In the genomic region with DNA sequence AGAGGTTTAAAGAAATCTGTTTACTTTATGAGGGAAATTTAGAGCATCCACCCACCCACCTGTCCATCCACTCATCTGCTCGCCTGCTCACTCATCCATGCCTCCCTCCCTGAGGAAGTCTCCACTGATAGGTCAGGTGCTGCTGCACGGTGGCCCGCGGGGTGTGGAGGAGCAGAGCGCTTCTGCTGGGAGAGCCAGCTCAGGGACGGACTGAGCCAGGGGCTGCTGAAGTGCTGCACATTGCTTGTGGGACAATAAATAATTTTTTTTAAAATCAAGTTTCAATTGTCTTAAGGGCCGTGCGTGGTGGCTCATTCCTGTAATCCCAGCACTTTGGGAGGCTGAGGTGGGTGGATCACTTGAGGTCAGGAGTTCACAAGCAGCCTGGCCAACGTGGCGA, we compare ENCODE assay signal across 20 cellular contexts.
DNase-seq lines count a peak whose midpoint lies in the region; ATAC-seq and TF ChIP-seq lines count a peak whose summit lies in the region.
"Had no signal": no experiment of that assay in that cellular context is flagged by ENCODE, and none has a peak within 500 bp of the region (broad histone marks: within the 10 kb centered on the region; RNA-seq: fewer than 3 reads in every experiment).

No MANE protein-coding gene starts in this region.

- H3K27me3 Mint-ChIP-seq in activated CD8-positive, alpha-beta memory T cell treated with anti-CD3 and anti-CD28 coated beads, Interleukin-2, amount 10 ng/mL, durations not matched to agents 7 days and 5 days: no peaks in the 10 kb centered on the region

- H3K36me3 Mint-ChIP-seq in activated CD8-positive, alpha-beta memory T cell treated with anti-CD3 and anti-CD28 coated beads, Interleukin-2, amount 10 ng/mL, durations not matched to agents 7 days and 5 days: no peaks in the 10 kb centered on the region

- no peaks in the 10 kb centered on the region for H3K36me3 ChIP-seq in hepatocyte (replicated peaks; ENCODE audit: insufficient read depth, low read depth)

- H3K9me3 ChIP-seq in hepatocyte (ENCODE audit: low read depth): no peaks in the 10 kb centered on the region
- H3K9me3 ChIP-seq: MG63 had no signal

- H3K27ac ChIP-seq in hepatocyte: no peak overlapping the region
- H3K27ac ChIP-seq: C4-2B had no signal

- CTCF ChIA-PET in activated CD8-positive, alpha-beta memory T cell treated with anti-CD3 and anti-CD28 coated beads, Interleukin-2, amount 10 ng/mL, durations not matched to agents 7 days and 5 days (lab: Charles Lee): no interaction called here

- no peaks in the 10 kb centered on the region for H3K4me1 Mint-ChIP-seq in activated CD8-positive, alpha-beta memory T cell treated with anti-CD3 and anti-CD28 coated beads, Interleukin-2, amount 10 ng/mL, durations not matched to agents 7 days and 5 days

- no peak overlapping the region for H3K4me3 ChIP-seq in hepatocyte
- H3K4me3 ChIP-seq: MG63 had no signal

- H3K9me2 ChIP-seq in hepatocyte (replicated peaks; ENCODE audit: insufficient read depth): no peaks in the 10 kb centered on the region

- no peak for TF ChIP-seq CTCF in hepatocyte (IDR thresholded peaks at IDR 0.05; ENCODE audit: poor library complexity)

- DNase-seq in activated CD8-positive, alpha-beta memory T cell treated with anti-CD3 and anti-CD28 coated beads, Interleukin-2, amount 10 ng/mL, durations not matched to agents 7 days and 5 days: peak; percentile 39
- no peak for DNase-seq in activated CD8-positive, alpha-beta memory T cell treated with anti-CD3 and anti-CD28 coated beads, Interleukin-2, amount 50 U/mL, for 48 hours
- peak; percentile 36 for DNase-seq in NCI-H510A treated with DMSO at 0.1 percent for 48 hours (lab: John Stamatoyannopoulos, UW)
- DNase-seq in left kidney (ENCODE audit: low read depth, low spot score): peak; percentile 55
- DNase-seq in AG20443 (ENCODE audit: low spot score): no peak
- DNase-seq in hepatocyte (ENCODE audit: low spot score): no peak
- DNase-seq: ACHN; AML-193; DMS 273 treated with DMSO at 0.1 percent for 48 hours; Kasumi-1; MG63; NCI-H1048; NCI-H1436; NCI-H1930; NCI-H2227 treated with DMSO at 0.1 percent for 48 hours; NCI-H524 treated with DMSO at 0.1 percent for 48 hours; NK-92 treated with Interleukin-12 subunit alpha and Interleukin-12 subunit beta, amount 100 ng/mL, for 24 hours had no signal

- no peaks in the 10 kb centered on the region for H3K9me3 Mint-ChIP-seq in activated CD8-positive, alpha-beta memory T cell treated with anti-CD3 and anti-CD28 coated beads, Interleukin-2, amount 10 ng/mL, durations not matched to agents 7 days and 5 days (ENCODE audit: low read depth)

- no peak overlapping the region for H2AFZ ChIP-seq in hepatocyte

- WGBS in hepatocyte (ENCODE audit: low lambda C conversion rate, missing lambda C conversion rate): 86% methylated on average over 10 of the region's 10 CpGs

- H3K4me3 Mint-ChIP-seq in activated CD8-positive, alpha-beta memory T cell treated with anti-CD3 and anti-CD28 coated beads, Interleukin-2, amount 10 ng/mL, durations not matched to agents 7 days and 5 days: no peak overlapping the region

- no peaks in the 10 kb centered on the region for H4K20me1 ChIP-seq in hepatocyte (ENCODE audit: insufficient read depth, poor library complexity, severe bottlenecking)

- no peaks in the 10 kb centered on the region for H3K79me2 ChIP-seq in hepatocyte

- no peak overlapping the region for H3K27ac Mint-ChIP-seq in activated CD8-positive, alpha-beta memory T cell treated with anti-CD3 and anti-CD28 coated beads, Interleukin-2, amount 10 ng/mL, durations not matched to agents 7 days and 5 days

- H3K27me3 ChIP-seq in hepatocyte: no peaks in the 10 kb centered on the region
- H3K27me3 ChIP-seq: MG63 had no signal

- H3K4me2 ChIP-seq in hepatocyte: no peak overlapping the region

- no peaks in the 10 kb centered on the region for H3K4me1 ChIP-seq in hepatocyte (ENCODE audit: insufficient read depth)

- ATAC-seq in activated CD8-positive, alpha-beta memory T cell treated with anti-CD3 and anti-CD28 coated beads, Interleukin-2, amount 10 ng/mL, durations not matched to agents 7 days and 5 days: no peak
- ATAC-seq in GM18858 (IDR thresholded peaks at IDR 0.05; ENCODE audit: unreplicated experiment): no peak
- ATAC-seq: Right ventricle myocardium inferior had no signal

Comparison
In these comparisons a context has a peak if more than half of its experiments do, and no peak if none do; other contexts are left out.
1. DNase-seq: peak in activated CD8-positive, alpha-beta memory T cell treated with anti-CD3 and anti-CD28 coated beads, Interleukin-2, amount 10 ng/mL, durations not matched to agents 7 days and 5 days (single experiment), NCI-H510A treated with DMSO at 0.1 percent for 48 hours (single experiment) and left kidney (single experiment); none in activated CD8-positive, alpha-beta memory T cell treated with anti-CD3 and anti-CD28 coated beads, Interleukin-2, amount 50 U/mL, for 48 hours (single experiment), AG20443 (single experiment) and hepatocyte (single experiment).